In the genomic region with DNA sequence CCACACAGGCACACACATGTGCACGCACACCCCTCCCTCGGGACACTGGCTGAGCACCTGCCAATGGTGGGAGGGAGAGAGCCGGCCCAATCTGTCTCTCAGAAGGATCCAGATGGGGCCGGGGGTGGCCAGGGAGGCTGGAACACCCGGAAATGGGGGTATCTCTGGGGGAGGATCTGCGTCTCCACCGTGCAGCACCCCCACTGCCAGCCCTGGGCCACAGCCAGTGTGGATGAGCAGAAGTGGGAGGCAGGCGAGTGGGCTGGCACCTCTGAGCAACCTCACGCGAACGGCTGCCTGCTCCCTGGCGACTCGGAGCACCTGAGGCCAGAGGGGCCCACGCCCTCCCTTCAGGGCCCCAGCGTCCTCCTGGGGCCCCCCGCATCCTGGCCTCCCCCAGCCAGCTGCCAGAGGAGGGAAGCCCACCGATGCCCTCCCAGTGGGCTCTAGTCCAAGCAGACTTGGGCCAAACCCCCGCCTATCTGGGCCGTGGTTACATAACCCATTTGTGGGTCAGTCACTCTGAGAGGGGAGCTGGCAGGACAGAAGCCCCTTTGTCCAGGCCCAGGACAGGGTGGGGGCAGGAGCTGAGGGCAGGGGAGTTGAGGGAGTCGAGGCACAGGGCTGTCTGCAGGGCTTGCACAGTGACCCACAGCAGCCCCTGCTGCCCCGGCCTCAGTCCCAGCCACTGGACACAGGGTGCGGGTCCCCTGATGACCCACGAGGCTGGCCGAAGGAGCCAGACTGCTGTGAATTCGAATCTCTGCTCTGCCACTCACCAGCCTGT, we compare ENCODE assay signal across 24 cellular contexts. TPM values are rescaled to one million over a fixed set of nuclear protein-coding genes. Genes with fewer than 3 reads are reported as not detected.
DNase-seq lines count a peak whose midpoint lies in the region; ATAC-seq and TF ChIP-seq lines count a peak whose summit lies in the region.
"Had no signal": no experiment of that assay in that cellular context is flagged by ENCODE, and none has a peak within 500 bp of the region (broad histone marks: within the 10 kb centered on the region; RNA-seq: fewer than 3 reads in every experiment).

No MANE protein-coding gene starts in this region.

- peak overlapping the region; percentile 22 for H2BK12ac ChIP-seq in neuronal stem cell (ENCODE audit: low read length)

- H3K18ac ChIP-seq in neuronal stem cell (ENCODE audit: low read length) = peak overlapping the region; percentile 38

- H2BK120ac ChIP-seq in neuronal stem cell (ENCODE audit: low read depth, low read length) = no peak overlapping the region

- H3K4ac ChIP-seq in neuronal stem cell (ENCODE audit: low read length) = peak overlapping the region; percentile 53

- no peak overlapping the region for H2AFZ ChIP-seq in neuronal stem cell (ENCODE audit: low read length)
- H2AFZ ChIP-seq: GM23248 had no signal

- H2AK5ac ChIP-seq in neuronal stem cell (ENCODE audit: low read depth, low read length) = peak overlapping the region; percentile 88

- TF ChIP-seq CTCF in HEK293 (tag by site-specific recombination; IDR thresholded peaks at IDR 0.05) (no peak), vagina (IDR thresholded peaks at IDR 0.05) (no peak)

- H3K27me3 ChIP-seq in neuronal stem cell (ENCODE audit: control insufficient read depth in 3 of 3, insufficient read depth in 3 of 3, low read depth in 1 of 3, low read length in 3 of 3) = peaks cover 0 to 11% (median 0%) of the 10 kb centered on the region in 3 experiments
- H3K27me3 ChIP-seq in vagina = peaks cover 8% of the 10 kb centered on the region

- H3K4me1 ChIP-seq in HEK293 (ENCODE audit: control insufficient read depth, insufficient read depth, low read length) (peaks cover 9% of the 10 kb centered on the region; the same call in 1 of the 2 replicates), neuronal stem cell (ENCODE audit: control insufficient read depth in 2 of 2, insufficient read depth in 1 of 2, low read depth in 1 of 2, low read length in 2 of 2) (peaks cover 10 to 24% of the 10 kb centered on the region in 2 donors), vagina (peaks cover 16% of the 10 kb centered on the region)

- intact Hi-C loops in vagina (cut with DNase I) = no loop called here

- no peak overlapping the region for H3K27ac ChIP-seq in HEK293 (ENCODE audit: extremely low read depth, low read depth, low read length)
- H3K27ac ChIP-seq in caudate nucleus (ENCODE audit: low read depth, low read length) = peak overlapping the region; percentile 80
- no peak overlapping the region for H3K27ac ChIP-seq in neuronal stem cell (replicated peaks; ENCODE audit: low read length)
- H3K27ac ChIP-seq in vagina = no peak overlapping the region
- H3K27ac ChIP-seq: ascending aorta, C4-2B, GM23248, spleen, WERI-Rb-1 had no signal

- H2BK15ac ChIP-seq in neuronal stem cell (ENCODE audit: low read length) = no peak overlapping the region

- TF ChIP-seq POLR2A in vagina (IDR thresholded peaks at IDR 0.05) = no peak

- H4K8ac ChIP-seq in neuronal stem cell (ENCODE audit: low read depth, low read length) = no peak overlapping the region

- no peaks in the 10 kb centered on the region for H3K79me1 ChIP-seq in neuronal stem cell (ENCODE audit: low read depth, low read length)

- no peak overlapping the region for H3K23ac ChIP-seq in neuronal stem cell (ENCODE audit: low read depth, low read length, poor library complexity)

- no peak overlapping the region for H2BK5ac ChIP-seq in neuronal stem cell (ENCODE audit: low read length)

- POLR2A ChIA-PET in HEK293 (lab: Yijun Ruan, JAX) = interaction anchor here (1.3 to 1.9 kb wide), 2 partner anchors 9 to 36 kb away, joined by 4 to 7 read pairs; partner anchors contain the start of gene TRAF7

- H4K91ac ChIP-seq in neuronal stem cell (ENCODE audit: low read depth, low read length, poor library complexity) = no peak overlapping the region

- CTCF ChIA-PET in HEK293 (lab: Yijun Ruan, JAX) = no interaction called here

- peak overlapping the region; percentile 56 for H3K14ac ChIP-seq in neuronal stem cell (ENCODE audit: low read length)

- H3K9me3 ChIP-seq in HEK293 (ENCODE audit: control insufficient read depth, insufficient read depth, low read depth, low read length) (no peaks in the 10 kb centered on the region), neuronal stem cell (replicated peaks in 1 of 2; ENCODE audit: control insufficient read depth in 2 of 2, insufficient read depth in 1 of 2, low read depth in 1 of 2, low read length in 2 of 2) (no peaks in the 10 kb centered on the region), vagina (no peaks in the 10 kb centered on the region)
- H3K9me3 ChIP-seq: ascending aorta, spleen had no signal

- peaks cover 0 to 3% of the 10 kb centered on the region in 2 experiments; a peak in 1 of 3 replicates for H3K36me3 ChIP-seq in HEK293 (ENCODE audit: control insufficient read depth in 2 of 2, insufficient read depth in 1 of 2, low read length in 2 of 2)
- H3K36me3 ChIP-seq in neuronal stem cell (replicated peaks in 1 of 2; ENCODE audit: control insufficient read depth in 2 of 2, insufficient read depth in 2 of 2, low read length in 2 of 2) = no peaks in the 10 kb centered on the region
- no peaks in the 10 kb centered on the region for H3K36me3 ChIP-seq in vagina
- H3K36me3 ChIP-seq: ascending aorta, spleen had no signal

- peak overlapping the region; percentile 60 for H3K9ac ChIP-seq in neuronal stem cell (ENCODE audit: low read depth, low read length, poor library complexity)
- H3K9ac ChIP-seq: GM23248 had no signal

- no CpG with 5 or more reads among the region's 25 CpGs for WGBS in neuronal stem cell (ENCODE audit: extremely low coverage in 2 of 2, insufficient read length in 2 of 2, insufficient replicate concordance in 1 of 2), 2 donors

- H3K4me2 ChIP-seq in neuronal stem cell (ENCODE audit: insufficient read depth, low read length, poor library complexity, severe bottlenecking) = no peak overlapping the region

- DNase-seq in Ammon's horn (ENCODE audit: low spot score) = peak; percentile 75
- DNase-seq in caudate nucleus (lab: John Stamatoyannopoulos, UW) = peak in 40 of 61 donors; percentile 16 to 71 (median 50)
- DNase-seq in neuronal stem cell (ENCODE audit: low spot score) = no peak
- DNase-seq in RPMI8226 = no peak
- no peak for DNase-seq in cerebellum (ENCODE audit: low spot score)
- no peak for DNase-seq in vagina (ENCODE audit: extremely low spot score in 2 of 2)
- DNase-seq: ACHN; activated CD4-positive, alpha-beta T cell treated with anti-CD3 and anti-CD28 coated beads, Interleukin-2, amount 10 ng/mL, durations not matched to agents 24 days and 14 days; activated naive CD4-positive, alpha-beta T cell treated with anti-CD3 and anti-CD28 coated beads for 36 hours; activated T-cell treated with anti-CD3 and anti-CD28 coated beads, Interleukin-2, amount 50 U/mL, for 4 hours; central memory CD4-positive, alpha-beta T cell; GM23248; KG1; NCI-H1694 treated with DMSO at 0.1 percent for 48 hours; NCI-H748 treated with DMSO at 0.1 percent for 48 hours; spleen; stimulated activated CD4-positive, alpha-beta T cell treated with anti-CD3 and anti-CD28 coated beads, Interleukin-4, amount 100 ng/mL, for 1 hour; stimulated activated naive CD4-positive, alpha-beta T cell; T-helper 9 cell; WERI-Rb-1 had no signal

- H3K4me3 ChIP-seq in HEK293 (ENCODE audit: low read depth, low read length) (no peak overlapping the region), neuronal stem cell (ENCODE audit: low read length in 2 of 2) (peak overlapping the region in 1 of 2 donors; percentile 16), vagina (no peak overlapping the region)
- H3K4me3 ChIP-seq: ascending aorta, GM23248, spleen had no signal

- no peak for ATAC-seq in GM19328 (IDR thresholded peaks at IDR 0.05; ENCODE audit: unreplicated experiment)
- ATAC-seq: activated T-cell treated with anti-CD3 and anti-CD28 coated beads, Interleukin-2, amount 50 U/mL, for 4 hours had no signal

TF ChIP-seq in HEK293, 187 proteins besides CTCF, POLR2A, EP300 and RAD21:
- TF ChIP-seq ZFHX2 (tag by site-specific recombination; conservative IDR thresholded peaks at IDR 0.05) (peak; percentile 86), EGR2 (tag by site-specific recombination; IDR thresholded peaks at IDR 0.05; ENCODE audit: low read depth) (peak; percentile 85)
- TF ChIP-seq, protein P1, sequence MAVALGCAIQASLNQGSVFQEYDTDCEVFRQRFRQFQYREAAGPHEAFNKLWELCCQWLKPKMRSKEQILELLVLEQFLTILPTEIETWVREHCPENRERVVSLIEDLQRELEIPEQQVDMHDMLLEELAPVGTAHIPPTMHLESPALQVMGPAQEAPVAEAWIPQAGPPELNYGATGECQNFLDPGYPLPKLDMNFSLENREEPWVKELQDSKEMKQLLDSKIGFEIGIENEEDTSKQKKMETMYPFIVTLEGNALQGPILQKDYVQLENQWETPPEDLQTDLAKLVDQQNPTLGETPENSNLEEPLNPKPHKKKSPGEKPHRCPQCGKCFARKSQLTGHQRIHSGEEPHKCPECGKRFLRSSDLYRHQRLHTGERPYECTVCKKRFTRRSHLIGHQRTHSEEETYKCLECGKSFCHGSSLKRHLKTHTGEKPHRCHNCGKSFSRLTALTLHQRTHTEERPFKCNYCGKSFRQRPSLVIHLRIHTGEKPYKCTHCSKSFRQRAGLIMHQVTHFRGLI (tag by site-specific recombination; IDR thresholded peaks at IDR 0.05) = no peak

RNA-seq across cellular contexts. Expression of gene CASKIN1, which starts 5.6 kb away (rescaled TPM):
- 4.7 TPM for polyA plus RNA-seq in neuronal stem cell (2013, experiment 1 of 2)
- 4.7 TPM for polyA plus RNA-seq in neuronal stem cell (2013, experiment 2 of 2)
- total RNA-seq in cerebellum (19.0 TPM), vagina (0.25 TPM)
- total RNA-seq: ascending aorta, GM23248, spleen had no signal
- polyA plus RNA-seq: GM23248 had no signal

RNA-seq across cellular contexts. Expression of gene MLST8, which starts 14.4 kb away (rescaled TPM):
- polyA plus RNA-seq in neuronal stem cell (2013, experiment 1 of 2) = 74.1 TPM
- 70.9 TPM for polyA plus RNA-seq in neuronal stem cell (2013, experiment 2 of 2)
- 8.9 TPM for total RNA-seq in cerebellum
- 51.6 TPM for total RNA-seq in vagina

RNA-seq across cellular contexts. Expression of gene BRICD5, which starts 19.8 kb away (rescaled TPM):
- polyA plus RNA-seq in neuronal stem cell (2013, experiment 1 of 2) = 9.0 TPM
- 9.1 TPM for polyA plus RNA-seq in neuronal stem cell (2013, experiment 2 of 2)
- total RNA-seq in cerebellum (12.3 TPM), vagina (9.6 TPM)

RNA-seq across cellular contexts. Expression of gene PGP, which starts 23.8 kb away (rescaled TPM):
- 32.8 TPM for polyA plus RNA-seq in neuronal stem cell (2013, experiment 1 of 2)
- 31.7 TPM for polyA plus RNA-seq in neuronal stem cell (2013, experiment 2 of 2)
- total RNA-seq in cerebellum (13.7 TPM), vagina (15.5 TPM)

RNA-seq across cellular contexts. Expression of gene E4F1, which starts 32.5 kb away (rescaled TPM):
- polyA plus RNA-seq in neuronal stem cell (2013, experiment 1 of 2) = 10.6 TPM
- 9.7 TPM for polyA plus RNA-seq in neuronal stem cell (2013, experiment 2 of 2)
- 25.3 TPM for total RNA-seq in cerebellum
- 70.0 TPM for total RNA-seq in vagina

Comparison
In these comparisons a context has a peak if more than half of its experiments do, and no peak if none do; other contexts are left out.
1. DNase-seq: peak in Ammon's horn (single experiment) and caudate nucleus (40 of 61); none in neuronal stem cell (single experiment), RPMI8226 (single experiment), cerebellum (single experiment) and vagina (0 of 2).
2. RNA of gene CASKIN1, which starts 5.6 kb away (total RNA-seq): 19.0 TPM in cerebellum (single experiment); 0.25 TPM in vagina (single experiment); every median in the first group is over 10 times any median in the second.